Comparison of ENCODE assay signal across 21 cellular contexts in genomic region chr19:32129141-32129540, GRCh38.
"Had no signal": no experiment of that assay in that cellular context is flagged by ENCODE, and none has a peak within 500 bp of the region (broad histone marks: within the 10 kb centered on the region; RNA-seq: fewer than 3 reads in every experiment).

No MANE protein-coding gene starts in this region.

- H3K27me3 Mint-ChIP-seq: activated naive CD4-positive, alpha-beta T cell treated with anti-CD3 and anti-CD28 coated beads, Interleukin-2, amount 10 ng/mL, durations not matched to agents 7 days and 5 days; activated naive CD8-positive, alpha-beta T cell treated with anti-CD3 and anti-CD28 coated beads, Interleukin-2, amount 50 U/mL, for 24 hours had no signal

- H3K4me3 ChIP-seq: dorsolateral prefrontal cortex, tibial artery had no signal

- DNase-seq: activated CD8-positive, alpha-beta memory T cell treated with anti-CD3 and anti-CD28 coated beads for 24 hours; activated CD8-positive, alpha-beta memory T cell treated with anti-CD3 and anti-CD28 coated beads, Interleukin-2, amount 50 U/mL, for 48 hours; activated effector memory CD4-positive, alpha-beta T cell treated with Interleukin-2 at 50 U/mL for 16 hours; activated naive CD4-positive, alpha-beta T cell treated with anti-CD3 and anti-CD28 coated beads, Interleukin-2, amount 10 ng/mL, durations not matched to agents 7 days and 5 days; activated naive CD8-positive, alpha-beta T cell treated with anti-CD3 and anti-CD28 coated beads, Interleukin-2, amount 50 U/mL, for 24 hours; activated T-cell treated with anti-CD3 and anti-CD28 coated beads, Interleukin-2, amount 50 U/mL, for 48 hours; caudate nucleus; foreskin keratinocyte; hippocampal formation; islet precursor cell; naive B cell; stimulated activated CD4-positive, alpha-beta T cell treated with anti-CD3 and anti-CD28 coated beads, Interleukin-2, amount 100 ng/mL, for 24 hours; stimulated activated naive CD4-positive, alpha-beta T cell treated with Interleukin-2 at 50 U/mL for 16 hours; tibial artery had no signal

- H3K4me3 Mint-ChIP-seq: activated naive CD4-positive, alpha-beta T cell treated with anti-CD3 and anti-CD28 coated beads, Interleukin-2, amount 10 ng/mL, durations not matched to agents 7 days and 5 days; activated naive CD8-positive, alpha-beta T cell treated with anti-CD3 and anti-CD28 coated beads, Interleukin-2, amount 50 U/mL, for 24 hours; brain; naive B cell; T-helper 1 cell treated with Interleukin-12 subunit alpha and Interleukin-12 subunit beta and Interleukin-4 antibody, amounts not matched to agents 30 μg/mL and 1 μg/mL, for 36 hours had no signal

- H3K9me3 Mint-ChIP-seq: activated naive CD4-positive, alpha-beta T cell treated with anti-CD3 and anti-CD28 coated beads, Interleukin-2, amount 10 ng/mL, durations not matched to agents 7 days and 5 days; activated naive CD8-positive, alpha-beta T cell treated with anti-CD3 and anti-CD28 coated beads, Interleukin-2, amount 50 U/mL, for 24 hours had no signal

- H3K27me3 ChIP-seq: foreskin keratinocyte, neutrophil, tibial artery had no signal

- ATAC-seq: activated CD4-positive, CD25-positive, alpha-beta regulatory T cell treated with anti-CD3 and anti-CD28 coated beads, Interleukin-2, amount 50 U/mL, for 24 hours; activated naive CD8-positive, alpha-beta T cell treated with anti-CD3 and anti-CD28 coated beads, Interleukin-2, amount 50 U/mL, for 24 hours; foreskin keratinocyte; left lobe of liver had no signal

- H3K4me1 ChIP-seq: foreskin keratinocyte, tibial artery had no signal

- H3K9me3 ChIP-seq: neutrophil, tibial artery had no signal

- H3K4me1 Mint-ChIP-seq: activated naive CD4-positive, alpha-beta T cell treated with anti-CD3 and anti-CD28 coated beads, Interleukin-2, amount 10 ng/mL, durations not matched to agents 7 days and 5 days; activated naive CD8-positive, alpha-beta T cell treated with anti-CD3 and anti-CD28 coated beads, Interleukin-2, amount 50 U/mL, for 24 hours; brain; naive B cell had no signal

- H3K27ac ChIP-seq: epithelial cell of prostate, foreskin keratinocyte, neutrophil, tibial artery had no signal

- H3K36me3 ChIP-seq: neutrophil, tibial artery had no signal

- H3K27ac Mint-ChIP-seq: activated naive CD4-positive, alpha-beta T cell treated with anti-CD3 and anti-CD28 coated beads, Interleukin-2, amount 10 ng/mL, durations not matched to agents 7 days and 5 days; activated naive CD8-positive, alpha-beta T cell treated with anti-CD3 and anti-CD28 coated beads, Interleukin-2, amount 50 U/mL, for 24 hours; brain; naive B cell; T-helper 1 cell treated with Interleukin-12 subunit alpha and Interleukin-12 subunit beta and Interleukin-4 antibody, amounts not matched to agents 30 μg/mL and 1 μg/mL, for 36 hours had no signal

- H3K36me3 Mint-ChIP-seq: activated naive CD4-positive, alpha-beta T cell treated with anti-CD3 and anti-CD28 coated beads, Interleukin-2, amount 10 ng/mL, durations not matched to agents 7 days and 5 days; brain; naive B cell had no signal
